ENCODE assay signal across 1 cellular context in the genomic region with DNA sequence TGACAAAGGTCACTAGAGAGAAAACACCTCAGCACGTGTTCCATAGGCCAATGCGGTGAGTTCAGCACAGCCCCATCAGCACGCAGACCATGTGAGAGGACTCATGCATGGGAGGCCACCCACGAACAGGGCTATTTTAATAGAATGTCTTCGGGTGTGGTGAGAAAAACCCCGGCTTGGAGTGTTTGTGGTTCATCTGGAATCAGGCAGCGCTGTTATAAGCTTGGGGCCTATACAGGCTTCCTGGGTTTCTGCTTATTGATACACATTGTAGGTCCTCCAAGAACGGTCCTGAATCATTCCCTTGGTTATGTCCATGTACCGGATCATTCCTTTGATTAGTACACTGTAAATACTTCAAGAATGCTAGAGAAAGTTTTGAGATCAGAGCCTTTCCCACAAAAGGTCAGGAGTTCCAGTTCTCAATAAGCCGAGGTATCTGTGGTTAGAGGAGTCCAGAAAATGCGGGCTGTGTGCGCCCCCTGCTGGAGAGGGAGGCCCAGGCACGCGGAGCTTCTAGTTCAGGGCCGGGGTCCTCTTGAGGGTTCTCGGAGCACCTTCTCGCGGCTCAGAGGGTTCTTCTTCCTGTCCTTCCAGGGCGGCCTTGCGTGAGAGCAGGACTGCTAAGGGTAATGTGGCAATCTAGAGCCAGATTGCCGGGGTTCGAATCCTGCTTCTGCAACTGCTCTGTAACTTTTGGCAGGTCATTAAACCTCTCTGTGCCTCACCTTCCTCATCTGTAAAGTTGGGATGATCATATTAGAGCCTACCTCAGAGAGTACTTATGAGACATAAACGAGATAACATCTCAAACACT.
A peak's percentile ranks its signal among the peaks of the same experiment; 100 is the strongest.
TF ChIP-seq lines count a peak whose summit lies in the region.

No MANE protein-coding gene starts in this region.

TF ChIP-seq in GM12878, 131 proteins besides CTCF, POLR2A, EP300 and RAD21 (continued from another document and continues in another):
- TF ChIP-seq SRF (IDR thresholded peaks at IDR 0.05; ENCODE audit: low read depth in 2 of 2, low read length in 2 of 2) (peak in 1 of 2 experiments; percentile 51; a peak in 1 of 4 replicates), GABPA (IDR thresholded peaks at IDR 0.05; ENCODE audit: low read depth) (peak; percentile 58; the same call in 1 of the 2 replicates), SUZ12 (IDR thresholded peaks at IDR 0.05; ENCODE audit: unreplicated experiment) (no peak), CHD2 (IDR thresholded peaks at IDR 0.05; ENCODE audit: borderline replicate concordance, low read depth, low read length) (peak; percentile 61; the same call in 1 of the 2 replicates), STAT3 (IDR thresholded peaks at IDR 0.05; ENCODE audit: low read depth, low read length) (no peak), JUNB (IDR thresholded peaks at IDR 0.05) (0 out of 2 replicates have a peak, but pooled peaks have one; percentile 40), IKZF1 (conservative IDR thresholded peaks at IDR 0.05) (peak; percentile 97), RBBP5 (conservative IDR thresholded peaks at IDR 0.05) (0 out of 2 replicates have a peak, but pooled peaks have one; percentile 31), PAX8 (IDR thresholded peaks at IDR 0.05) (no peak), RELA (IDR thresholded peaks at IDR 0.05; ENCODE audit: borderline replicate concordance, partially characterized antibody) (no peak), EED (IDR thresholded peaks at IDR 0.05; ENCODE audit: low read depth) (peak; percentile 95), MXI1 (IDR thresholded peaks at IDR 0.05; ENCODE audit: low read depth, low read length) (peak; percentile 77), IRF4 (IDR thresholded peaks at IDR 0.05; ENCODE audit: low read depth, low read length) (peak; percentile 66; the same call in 1 of the 2 replicates), CBX5 (IDR thresholded peaks at IDR 0.05; ENCODE audit: low read depth) (peak; percentile 86), KLF5 (IDR thresholded peaks at IDR 0.05; ENCODE audit: partially characterized antibody) (peak; percentile 12)
- TF ChIP-seq, protein P1, sequence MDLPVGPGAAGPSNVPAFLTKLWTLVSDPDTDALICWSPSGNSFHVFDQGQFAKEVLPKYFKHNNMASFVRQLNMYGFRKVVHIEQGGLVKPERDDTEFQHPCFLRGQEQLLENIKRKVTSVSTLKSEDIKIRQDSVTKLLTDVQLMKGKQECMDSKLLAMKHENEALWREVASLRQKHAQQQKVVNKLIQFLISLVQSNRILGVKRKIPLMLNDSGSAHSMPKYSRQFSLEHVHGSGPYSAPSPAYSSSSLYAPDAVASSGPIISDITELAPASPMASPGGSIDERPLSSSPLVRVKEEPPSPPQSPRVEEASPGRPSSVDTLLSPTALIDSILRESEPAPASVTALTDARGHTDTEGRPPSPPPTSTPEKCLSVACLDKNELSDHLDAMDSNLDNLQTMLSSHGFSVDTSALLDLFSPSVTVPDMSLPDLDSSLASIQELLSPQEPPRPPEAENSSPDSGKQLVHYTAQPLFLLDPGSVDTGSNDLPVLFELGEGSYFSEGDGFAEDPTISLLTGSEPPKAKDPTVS (IDR thresholded peaks at IDR 0.05; ENCODE audit: low read depth, low read length), result no peak
- TF ChIP-seq, protein P2, sequence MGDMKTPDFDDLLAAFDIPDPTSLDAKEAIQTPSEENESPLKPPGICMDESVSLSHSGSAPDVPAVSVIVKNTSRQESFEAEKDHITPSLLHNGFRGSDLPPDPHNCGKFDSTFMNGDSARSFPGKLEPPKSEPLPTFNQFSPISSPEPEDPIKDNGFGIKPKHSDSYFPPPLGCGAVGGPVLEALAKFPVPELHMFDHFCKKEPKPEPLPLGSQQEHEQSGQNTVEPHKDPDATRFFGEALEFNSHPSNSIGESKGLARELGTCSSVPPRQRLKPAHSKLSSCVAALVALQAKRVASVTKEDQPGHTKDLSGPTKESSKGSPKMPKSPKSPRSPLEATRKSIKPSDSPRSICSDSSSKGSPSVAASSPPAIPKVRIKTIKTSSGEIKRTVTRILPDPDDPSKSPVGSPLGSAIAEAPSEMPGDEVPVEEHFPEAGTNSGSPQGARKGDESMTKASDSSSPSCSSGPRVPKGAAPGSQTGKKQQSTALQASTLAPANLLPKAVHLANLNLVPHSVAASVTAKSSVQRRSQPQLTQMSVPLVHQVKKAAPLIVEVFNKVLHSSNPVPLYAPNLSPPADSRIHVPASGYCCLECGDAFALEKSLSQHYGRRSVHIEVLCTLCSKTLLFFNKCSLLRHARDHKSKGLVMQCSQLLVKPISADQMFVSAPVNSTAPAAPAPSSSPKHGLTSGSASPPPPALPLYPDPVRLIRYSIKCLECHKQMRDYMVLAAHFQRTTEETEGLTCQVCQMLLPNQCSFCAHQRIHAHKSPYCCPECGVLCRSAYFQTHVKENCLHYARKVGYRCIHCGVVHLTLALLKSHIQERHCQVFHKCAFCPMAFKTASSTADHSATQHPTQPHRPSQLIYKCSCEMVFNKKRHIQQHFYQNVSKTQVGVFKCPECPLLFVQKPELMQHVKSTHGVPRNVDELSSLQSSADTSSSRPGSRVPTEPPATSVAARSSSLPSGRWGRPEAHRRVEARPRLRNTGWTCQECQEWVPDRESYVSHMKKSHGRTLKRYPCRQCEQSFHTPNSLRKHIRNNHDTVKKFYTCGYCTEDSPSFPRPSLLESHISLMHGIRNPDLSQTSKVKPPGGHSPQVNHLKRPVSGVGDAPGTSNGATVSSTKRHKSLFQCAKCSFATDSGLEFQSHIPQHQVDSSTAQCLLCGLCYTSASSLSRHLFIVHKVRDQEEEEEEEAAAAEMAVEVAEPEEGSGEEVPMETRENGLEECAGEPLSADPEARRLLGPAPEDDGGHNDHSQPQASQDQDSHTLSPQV (IDR thresholded peaks at IDR 0.05), result no peak
- TF ChIP-seq, protein P3, sequence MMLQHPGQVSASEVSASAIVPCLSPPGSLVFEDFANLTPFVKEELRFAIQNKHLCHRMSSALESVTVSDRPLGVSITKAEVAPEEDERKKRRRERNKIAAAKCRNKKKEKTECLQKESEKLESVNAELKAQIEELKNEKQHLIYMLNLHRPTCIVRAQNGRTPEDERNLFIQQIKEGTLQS (IDR thresholded peaks at IDR 0.05; ENCODE audit: borderline replicate concordance, extremely low read depth, low read depth, low read length), result no peak
- TF ChIP-seq, protein P4, sequence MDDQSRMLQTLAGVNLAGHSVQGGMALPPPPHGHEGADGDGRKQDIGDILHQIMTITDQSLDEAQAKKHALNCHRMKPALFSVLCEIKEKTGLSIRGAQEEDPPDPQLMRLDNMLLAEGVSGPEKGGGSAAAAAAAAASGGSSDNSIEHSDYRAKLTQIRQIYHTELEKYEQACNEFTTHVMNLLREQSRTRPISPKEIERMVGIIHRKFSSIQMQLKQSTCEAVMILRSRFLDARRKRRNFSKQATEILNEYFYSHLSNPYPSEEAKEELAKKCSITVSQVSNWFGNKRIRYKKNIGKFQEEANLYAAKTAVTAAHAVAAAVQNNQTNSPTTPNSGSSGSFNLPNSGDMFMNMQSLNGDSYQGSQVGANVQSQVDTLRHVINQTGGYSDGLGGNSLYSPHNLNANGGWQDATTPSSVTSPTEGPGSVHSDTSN (IDR thresholded peaks at IDR 0.05; ENCODE audit: insufficient replicate concordance, low read depth, low read length), result no peak
- TF ChIP-seq, protein P5, sequence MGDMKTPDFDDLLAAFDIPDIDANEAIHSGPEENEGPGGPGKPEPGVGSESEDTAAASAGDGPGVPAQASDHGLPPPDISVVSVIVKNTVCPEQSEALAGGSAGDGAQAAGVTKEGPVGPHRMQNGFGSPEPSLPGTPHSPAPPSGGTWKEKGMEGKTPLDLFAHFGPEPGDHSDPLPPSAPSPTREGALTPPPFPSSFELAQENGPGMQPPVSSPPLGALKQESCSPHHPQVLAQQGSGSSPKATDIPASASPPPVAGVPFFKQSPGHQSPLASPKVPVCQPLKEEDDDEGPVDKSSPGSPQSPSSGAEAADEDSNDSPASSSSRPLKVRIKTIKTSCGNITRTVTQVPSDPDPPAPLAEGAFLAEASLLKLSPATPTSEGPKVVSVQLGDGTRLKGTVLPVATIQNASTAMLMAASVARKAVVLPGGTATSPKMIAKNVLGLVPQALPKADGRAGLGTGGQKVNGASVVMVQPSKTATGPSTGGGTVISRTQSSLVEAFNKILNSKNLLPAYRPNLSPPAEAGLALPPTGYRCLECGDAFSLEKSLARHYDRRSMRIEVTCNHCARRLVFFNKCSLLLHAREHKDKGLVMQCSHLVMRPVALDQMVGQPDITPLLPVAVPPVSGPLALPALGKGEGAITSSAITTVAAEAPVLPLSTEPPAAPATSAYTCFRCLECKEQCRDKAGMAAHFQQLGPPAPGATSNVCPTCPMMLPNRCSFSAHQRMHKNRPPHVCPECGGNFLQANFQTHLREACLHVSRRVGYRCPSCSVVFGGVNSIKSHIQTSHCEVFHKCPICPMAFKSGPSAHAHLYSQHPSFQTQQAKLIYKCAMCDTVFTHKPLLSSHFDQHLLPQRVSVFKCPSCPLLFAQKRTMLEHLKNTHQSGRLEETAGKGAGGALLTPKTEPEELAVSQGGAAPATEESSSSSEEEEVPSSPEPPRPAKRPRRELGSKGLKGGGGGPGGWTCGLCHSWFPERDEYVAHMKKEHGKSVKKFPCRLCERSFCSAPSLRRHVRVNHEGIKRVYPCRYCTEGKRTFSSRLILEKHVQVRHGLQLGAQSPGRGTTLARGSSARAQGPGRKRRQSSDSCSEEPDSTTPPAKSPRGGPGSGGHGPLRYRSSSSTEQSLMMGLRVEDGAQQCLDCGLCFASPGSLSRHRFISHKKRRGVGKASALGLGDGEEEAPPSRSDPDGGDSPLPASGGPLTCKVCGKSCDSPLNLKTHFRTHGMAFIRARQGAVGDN (IDR thresholded peaks at IDR 0.05), result peak; percentile 99
- TF ChIP-seq, protein P6, sequence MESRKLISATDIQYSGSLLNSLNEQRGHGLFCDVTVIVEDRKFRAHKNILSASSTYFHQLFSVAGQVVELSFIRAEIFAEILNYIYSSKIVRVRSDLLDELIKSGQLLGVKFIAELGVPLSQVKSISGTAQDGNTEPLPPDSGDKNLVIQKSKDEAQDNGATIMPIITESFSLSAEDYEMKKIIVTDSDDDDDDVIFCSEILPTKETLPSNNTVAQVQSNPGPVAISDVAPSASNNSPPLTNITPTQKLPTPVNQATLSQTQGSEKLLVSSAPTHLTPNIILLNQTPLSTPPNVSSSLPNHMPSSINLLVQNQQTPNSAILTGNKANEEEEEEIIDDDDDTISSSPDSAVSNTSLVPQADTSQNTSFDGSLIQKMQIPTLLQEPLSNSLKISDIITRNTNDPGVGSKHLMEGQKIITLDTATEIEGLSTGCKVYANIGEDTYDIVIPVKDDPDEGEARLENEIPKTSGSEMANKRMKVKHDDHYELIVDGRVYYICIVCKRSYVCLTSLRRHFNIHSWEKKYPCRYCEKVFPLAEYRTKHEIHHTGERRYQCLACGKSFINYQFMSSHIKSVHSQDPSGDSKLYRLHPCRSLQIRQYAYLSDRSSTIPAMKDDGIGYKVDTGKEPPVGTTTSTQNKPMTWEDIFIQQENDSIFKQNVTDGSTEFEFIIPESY (IDR thresholded peaks at IDR 0.05), result no peak
- TF ChIP-seq, protein P7, sequence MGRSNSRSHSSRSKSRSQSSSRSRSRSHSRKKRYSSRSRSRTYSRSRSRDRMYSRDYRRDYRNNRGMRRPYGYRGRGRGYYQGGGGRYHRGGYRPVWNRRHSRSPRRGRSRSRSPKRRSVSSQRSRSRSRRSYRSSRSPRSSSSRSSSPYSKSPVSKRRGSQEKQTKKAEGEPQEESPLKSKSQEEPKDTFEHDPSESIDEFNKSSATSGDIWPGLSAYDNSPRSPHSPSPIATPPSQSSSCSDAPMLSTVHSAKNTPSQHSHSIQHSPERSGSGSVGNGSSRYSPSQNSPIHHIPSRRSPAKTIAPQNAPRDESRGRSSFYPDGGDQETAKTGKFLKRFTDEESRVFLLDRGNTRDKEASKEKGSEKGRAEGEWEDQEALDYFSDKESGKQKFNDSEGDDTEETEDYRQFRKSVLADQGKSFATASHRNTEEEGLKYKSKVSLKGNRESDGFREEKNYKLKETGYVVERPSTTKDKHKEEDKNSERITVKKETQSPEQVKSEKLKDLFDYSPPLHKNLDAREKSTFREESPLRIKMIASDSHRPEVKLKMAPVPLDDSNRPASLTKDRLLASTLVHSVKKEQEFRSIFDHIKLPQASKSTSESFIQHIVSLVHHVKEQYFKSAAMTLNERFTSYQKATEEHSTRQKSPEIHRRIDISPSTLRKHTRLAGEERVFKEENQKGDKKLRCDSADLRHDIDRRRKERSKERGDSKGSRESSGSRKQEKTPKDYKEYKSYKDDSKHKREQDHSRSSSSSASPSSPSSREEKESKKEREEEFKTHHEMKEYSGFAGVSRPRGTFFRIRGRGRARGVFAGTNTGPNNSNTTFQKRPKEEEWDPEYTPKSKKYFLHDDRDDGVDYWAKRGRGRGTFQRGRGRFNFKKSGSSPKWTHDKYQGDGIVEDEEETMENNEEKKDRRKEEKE (IDR thresholded peaks at IDR 0.05), result no peak
- TF ChIP-seq, protein P8, sequence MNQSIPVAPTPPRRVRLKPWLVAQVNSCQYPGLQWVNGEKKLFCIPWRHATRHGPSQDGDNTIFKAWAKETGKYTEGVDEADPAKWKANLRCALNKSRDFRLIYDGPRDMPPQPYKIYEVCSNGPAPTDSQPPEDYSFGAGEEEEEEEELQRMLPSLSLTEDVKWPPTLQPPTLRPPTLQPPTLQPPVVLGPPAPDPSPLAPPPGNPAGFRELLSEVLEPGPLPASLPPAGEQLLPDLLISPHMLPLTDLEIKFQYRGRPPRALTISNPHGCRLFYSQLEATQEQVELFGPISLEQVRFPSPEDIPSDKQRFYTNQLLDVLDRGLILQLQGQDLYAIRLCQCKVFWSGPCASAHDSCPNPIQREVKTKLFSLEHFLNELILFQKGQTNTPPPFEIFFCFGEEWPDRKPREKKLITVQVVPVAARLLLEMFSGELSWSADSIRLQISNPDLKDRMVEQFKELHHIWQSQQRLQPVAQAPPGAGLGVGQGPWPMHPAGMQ (IDR thresholded peaks at IDR 0.05; ENCODE audit: borderline replicate concordance), result no peak
- TF ChIP-seq, protein P9, sequence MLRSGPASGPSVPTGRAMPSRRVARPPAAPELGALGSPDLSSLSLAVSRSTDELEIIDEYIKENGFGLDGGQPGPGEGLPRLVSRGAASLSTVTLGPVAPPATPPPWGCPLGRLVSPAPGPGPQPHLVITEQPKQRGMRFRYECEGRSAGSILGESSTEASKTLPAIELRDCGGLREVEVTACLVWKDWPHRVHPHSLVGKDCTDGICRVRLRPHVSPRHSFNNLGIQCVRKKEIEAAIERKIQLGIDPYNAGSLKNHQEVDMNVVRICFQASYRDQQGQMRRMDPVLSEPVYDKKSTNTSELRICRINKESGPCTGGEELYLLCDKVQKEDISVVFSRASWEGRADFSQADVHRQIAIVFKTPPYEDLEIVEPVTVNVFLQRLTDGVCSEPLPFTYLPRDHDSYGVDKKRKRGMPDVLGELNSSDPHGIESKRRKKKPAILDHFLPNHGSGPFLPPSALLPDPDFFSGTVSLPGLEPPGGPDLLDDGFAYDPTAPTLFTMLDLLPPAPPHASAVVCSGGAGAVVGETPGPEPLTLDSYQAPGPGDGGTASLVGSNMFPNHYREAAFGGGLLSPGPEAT (IDR thresholded peaks at IDR 0.05; ENCODE audit: low read depth), result peak; percentile 96
- TF ChIP-seq, protein P10, sequence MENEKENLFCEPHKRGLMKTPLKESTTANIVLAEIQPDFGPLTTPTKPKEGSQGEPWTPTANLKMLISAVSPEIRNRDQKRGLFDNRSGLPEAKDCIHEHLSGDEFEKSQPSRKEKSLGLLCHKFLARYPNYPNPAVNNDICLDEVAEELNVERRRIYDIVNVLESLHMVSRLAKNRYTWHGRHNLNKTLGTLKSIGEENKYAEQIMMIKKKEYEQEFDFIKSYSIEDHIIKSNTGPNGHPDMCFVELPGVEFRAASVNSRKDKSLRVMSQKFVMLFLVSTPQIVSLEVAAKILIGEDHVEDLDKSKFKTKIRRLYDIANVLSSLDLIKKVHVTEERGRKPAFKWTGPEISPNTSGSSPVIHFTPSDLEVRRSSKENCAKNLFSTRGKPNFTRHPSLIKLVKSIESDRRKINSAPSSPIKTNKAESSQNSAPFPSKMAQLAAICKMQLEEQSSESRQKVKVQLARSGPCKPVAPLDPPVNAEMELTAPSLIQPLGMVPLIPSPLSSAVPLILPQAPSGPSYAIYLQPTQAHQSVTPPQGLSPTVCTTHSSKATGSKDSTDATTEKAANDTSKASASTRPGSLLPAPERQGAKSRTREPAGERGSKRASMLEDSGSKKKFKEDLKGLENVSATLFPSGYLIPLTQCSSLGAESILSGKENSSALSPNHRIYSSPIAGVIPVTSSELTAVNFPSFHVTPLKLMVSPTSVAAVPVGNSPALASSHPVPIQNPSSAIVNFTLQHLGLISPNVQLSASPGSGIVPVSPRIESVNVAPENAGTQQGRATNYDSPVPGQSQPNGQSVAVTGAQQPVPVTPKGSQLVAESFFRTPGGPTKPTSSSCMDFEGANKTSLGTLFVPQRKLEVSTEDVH (IDR thresholded peaks at IDR 0.05; ENCODE audit: low read depth, partially characterized antibody), result peak; percentile 44
